8 cellular contexts compared by ENCODE assay signal in the genomic region with DNA sequence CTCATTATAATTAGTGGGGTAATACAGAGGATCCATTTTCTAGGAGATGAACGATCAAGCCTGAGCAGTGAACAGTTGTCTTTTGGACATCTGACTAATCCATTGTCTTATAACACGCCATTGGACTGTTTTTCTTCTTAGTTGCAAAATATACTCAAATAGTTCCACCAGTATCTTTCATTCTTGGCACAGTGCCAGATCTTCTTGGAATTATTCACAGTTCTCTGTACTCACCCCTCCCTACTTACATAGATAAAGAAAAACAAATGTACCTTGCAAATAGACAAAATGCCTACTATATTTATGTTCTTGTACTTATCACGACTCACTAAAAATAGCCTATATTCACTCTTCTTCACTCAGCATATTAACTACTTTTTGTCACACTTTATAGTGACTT. TPM values are rescaled to one million over a fixed set of nuclear protein-coding genes. Genes with fewer than 3 reads are reported as not detected.
DNase-seq lines count a peak whose midpoint lies in the region; ATAC-seq, FAIRE-seq and TF ChIP-seq lines count a peak whose summit lies in the region.
"Had no signal": no experiment of that assay in that cellular context is flagged by ENCODE, and none has a peak within 500 bp of the region (broad histone marks: within the 10 kb centered on the region; RNA-seq: fewer than 3 reads in every experiment).

No MANE protein-coding gene starts in this region.

- WGBS in A549 (ENCODE audit: missing lambda C conversion rate): 44% methylated on average over 3 of the region's 3 CpGs

- FAIRE-seq in A549 (lab: Jason Lieb, UNC): no peak

- peaks cover 19% of the 10 kb centered on the region for H3K4me1 Mint-ChIP-seq in nephron progenitor cell

- peaks cover 24% of the 10 kb centered on the region for H3K27me3 Mint-ChIP-seq in nephron progenitor cell (ENCODE audit: low read depth, poor library complexity)
- H3K27me3 Mint-ChIP-seq: naive B cell; stimulated activated memory B cell treated with anti-CD40 and anti-IgM and Interleukin-4, amounts not matched to agents 10 μg/mL and 1 μg/mL and 100 μg/mL, for 72 hours had no signal

- no peak overlapping the region for H3K27ac ChIP-seq in A549
- H3K27ac ChIP-seq in epithelial cell of prostate: peak overlapping the region; percentile 90

- ATAC-seq in A549: no peak
- ATAC-seq: stimulated activated memory B cell treated with anti-CD40 and anti-IgM and Interleukin-4, amounts not matched to agents 10 μg/mL and 1 μg/mL and 100 μg/mL, for 72 hours had no signal

- TF ChIP-seq RAD21 in A549 (conservative IDR thresholded peaks at IDR 0.05 in 1 of 2, IDR thresholded peaks at IDR 0.05 in 1 of 2): no peak

- TF ChIP-seq POLR2A in A549 (IDR thresholded peaks at IDR 0.05; ENCODE audit: low read length): no peak

- 0 out of 3 replicates have a peak overlapping the region, but pooled peaks have one; percentile 14 for H3K4me2 ChIP-seq in A549

- DNase-seq in A549 (ENCODE audit: low read depth in 1 of 2, low spot score in 1 of 2): peak in 1 of 2 experiments; percentile 46
- DNase-seq in HUDEP-2 (lab: John Stamatoyannopoulos, UW; ENCODE audit: unreplicated experiment in 76 of 76): peak in 47 of 76 experiments; percentile 9 to 90 (median 77)
- DNase-seq in epithelial cell of prostate (ENCODE audit: low read depth, low spot score): no peak
- no peak for DNase-seq in HuH-7 (ENCODE audit: low spot score)
- DNase-seq in nephron progenitor cell: no peak
- no peak for DNase-seq in NCI-H128 (lab: John Stamatoyannopoulos, UW; ENCODE audit: unreplicated experiment)
- DNase-seq: naive B cell had no signal

- H3K4me3 ChIP-seq in A549: no peak overlapping the region

- H3K9me3 ChIP-seq in A549: no peaks in the 10 kb centered on the region

- TF ChIP-seq CTCF in A549 (IDR thresholded peaks at IDR 0.05): no peak
- no peak for TF ChIP-seq CTCF in nephron progenitor cell (IDR thresholded peaks at IDR 0.05)

- peaks cover 4% of the 10 kb centered on the region for H3K9me3 Mint-ChIP-seq in nephron progenitor cell
- H3K9me3 Mint-ChIP-seq: naive B cell; stimulated activated memory B cell treated with anti-CD40 and anti-IgM and Interleukin-4, amounts not matched to agents 10 μg/mL and 1 μg/mL and 100 μg/mL, for 72 hours had no signal

- TF ChIP-seq EP300 in A549 (IDR thresholded peaks at IDR 0.05): no peak

- H3K4me3 Mint-ChIP-seq in nephron progenitor cell: no peak overlapping the region
- H3K4me3 Mint-ChIP-seq: stimulated activated memory B cell treated with anti-CD40 and anti-IgM and Interleukin-4, amounts not matched to agents 10 μg/mL and 1 μg/mL and 100 μg/mL, for 72 hours had no signal

- POLR2A ChIA-PET in A549 (lab: Yijun Ruan, JAX): no interaction called here

- no peaks in the 10 kb centered on the region for H3K36me3 Mint-ChIP-seq in nephron progenitor cell (ENCODE audit: low read depth)
- H3K36me3 Mint-ChIP-seq: naive B cell had no signal

- H3K27ac Mint-ChIP-seq in nephron progenitor cell: no peak overlapping the region
- H3K27ac Mint-ChIP-seq: stimulated activated memory B cell treated with anti-CD40 and anti-IgM and Interleukin-4, amounts not matched to agents 10 μg/mL and 1 μg/mL and 100 μg/mL, for 72 hours had no signal

- H3K4me1 ChIP-seq in A549: peaks cover 16% of the 10 kb centered on the region; the same call in 2 of the 3 replicates

- CTCF ChIA-PET in A549 (lab: Yijun Ruan, JAX): interaction anchor here (1.2 to 18.0 kb wide), 5 partner anchors 10 to 106 kb away, joined by 4 to 1142 read pairs (median 39); partner anchors contain the start of genes ADCY4, CIDEB, DHRS1 and LTB4R

TF ChIP-seq in A549, 52 proteins besides CTCF, POLR2A, EP300 and RAD21:
- TF ChIP-seq RARB (CRISPR knock-in tag; IDR thresholded peaks at IDR 0.05): no peak
- TF ChIP-seq ZNF302 (CRISPR knock-in tag; IDR thresholded peaks at IDR 0.05): no peak
- no peak for TF ChIP-seq POLR2AphosphoS2 (conservative IDR thresholded peaks at IDR 0.05; ENCODE audit: low read length)
- TF ChIP-seq CHD2 (IDR thresholded peaks at IDR 0.05; ENCODE audit: low read length, partially characterized antibody): no peak

RNA-seq across cellular contexts. Expression of gene CBLN3, which starts 3.8 kb away (rescaled TPM):
- polyA plus RNA-seq in A549 (2011; rRNA removed) (1.3 and 1.6 TPM in 2 replicates), A549 (2017; fragmentation: RNase III; extraction: RNeasy Plus Mini Kit Qiagen cat#74134 plus additional on column Dnase treatment) (1.1 to 1.5 TPM (median 1.4 TPM) in 3 replicates)
- polyA plus RNA-seq in A549 (2012; cell fraction: cytosol; rRNA removed): 0.77 and 0.88 TPM in 2 replicates
- 1.4 and 2.1 TPM in 2 replicates for polyA plus RNA-seq in A549 (2012; cell fraction: nucleus; rRNA removed)
- 0.97 and 1.1 TPM in 2 replicates for polyA minus RNA-seq in A549 (2011; rRNA and poly(A)+ RNA removed)

RNA-seq across cellular contexts. Expression of gene KHNYN, which starts 4.0 kb away (rescaled TPM):
- polyA plus RNA-seq in A549 (2011; rRNA removed) (19.0 and 25.0 TPM in 2 replicates), A549 (2017; fragmentation: RNase III; extraction: RNeasy Plus Mini Kit Qiagen cat#74134 plus additional on column Dnase treatment) (23.5 to 26.4 TPM (median 25.2 TPM) in 3 replicates)
- polyA plus RNA-seq in A549 (2012; cell fraction: cytosol; rRNA removed): 9.0 and 12.7 TPM in 2 replicates
- polyA plus RNA-seq in A549 (2012; cell fraction: nucleus; rRNA removed): 23.7 and 26.2 TPM in 2 replicates
- polyA minus RNA-seq in A549 (2011; rRNA and poly(A)+ RNA removed): 33.6 and 37.6 TPM in 2 replicates

RNA-seq across cellular contexts. Expression of gene SDR39U1, which starts 16.9 kb away (rescaled TPM):
- polyA plus RNA-seq in A549 (2011; rRNA removed): 57.3 and 64.4 TPM in 2 replicates
- 69.0 and 79.4 TPM in 2 replicates for polyA plus RNA-seq in A549 (2012; cell fraction: cytosol; rRNA removed)
- polyA plus RNA-seq in A549 (2012; cell fraction: nucleus; rRNA removed): 230 and 267 TPM in 2 replicates
- polyA plus RNA-seq in A549 (2017; fragmentation: RNase III; extraction: RNeasy Plus Mini Kit Qiagen cat#74134 plus additional on column Dnase treatment): 48.1 to 61.1 TPM (median 57.6 TPM) in 3 replicates
- polyA minus RNA-seq in A549 (2011; rRNA and poly(A)+ RNA removed): 20.6 and 25.7 TPM in 2 replicates

RNA-seq across cellular contexts. Expression of gene NYNRIN, which starts 26.9 kb away (rescaled TPM):
- 0.44 and 0.60 TPM in 2 replicates for polyA plus RNA-seq in A549 (2011; rRNA removed)
- 0.08 and 0.16 TPM in 2 replicates for polyA plus RNA-seq in A549 (2012; cell fraction: cytosol; rRNA removed)
- polyA plus RNA-seq in A549 (2012; cell fraction: nucleus; rRNA removed): 0.26 and 0.35 TPM in 2 replicates
- 0.17 to 0.29 TPM (median 0.19 TPM) in 3 replicates for polyA plus RNA-seq in A549 (2017; fragmentation: RNase III; extraction: RNeasy Plus Mini Kit Qiagen cat#74134 plus additional on column Dnase treatment)
- 0.92 and 1.2 TPM in 2 replicates for polyA minus RNA-seq in A549 (2011; rRNA and poly(A)+ RNA removed)

RNA-seq across cellular contexts. Expression of gene NFATC4, which starts 57.7 kb away (rescaled TPM):
- 0.32 and 0.62 TPM in 2 replicates for polyA plus RNA-seq in A549 (2011; rRNA removed)
- 0.09 and 0.11 TPM in 2 replicates for polyA plus RNA-seq in A549 (2012; cell fraction: cytosol; rRNA removed)
- 0.66 and 0.92 TPM in 2 replicates for polyA plus RNA-seq in A549 (2012; cell fraction: nucleus; rRNA removed)
- polyA plus RNA-seq in A549 (2017; fragmentation: RNase III; extraction: RNeasy Plus Mini Kit Qiagen cat#74134 plus additional on column Dnase treatment): 0.04 to 0.25 TPM (median 0.10 TPM) in 3 replicates
- polyA minus RNA-seq in A549 (2011; rRNA and poly(A)+ RNA removed): 0.54 and 0.83 TPM in 2 replicates

Comparison
In these comparisons a context has a peak if more than half of its experiments do, and no peak if none do; other contexts are left out.
1. DNase-seq: peak in HUDEP-2 (47 of 76); none in epithelial cell of prostate (single experiment), HuH-7 (single experiment), nephron progenitor cell (single experiment) and NCI-H128 (single experiment).